ENCODE assay signal across 8 cellular contexts in genomic region chr7:29564455-29565185, GRCh38. TPM values are rescaled to one million over a fixed set of nuclear protein-coding genes. Genes with fewer than 3 reads are reported as not detected.
DNase-seq lines count a peak whose midpoint lies in the region; ATAC-seq and TF ChIP-seq lines count a peak whose summit lies in the region.

No MANE protein-coding gene starts in this region.

- no peaks in the 10 kb centered on the region for H3K36me3 ChIP-seq in uterus

- H3K27me3 Mint-ChIP-seq in T-helper 17 cell, result peaks cover 83% of the 10 kb centered on the region

- H3K4me1 Mint-ChIP-seq in T-helper 17 cell, result peaks cover 7% of the 10 kb centered on the region

- H3K27ac ChIP-seq in uterus, result peak overlapping the region; percentile 32 to 42

- no peak for TF ChIP-seq CTCF in uterus (IDR thresholded peaks at IDR 0.05)

- peak overlapping the region; percentile 51 to 54 for H3K4me3 ChIP-seq in uterus

- H3K4me3 Mint-ChIP-seq in T-helper 17 cell, result peak overlapping the region; percentile 73

- DNase-seq in AG08396 (ENCODE audit: low spot score) (peak; percentile 59), H4 (ENCODE audit: low spot score) (peak; percentile 78), T-helper 17 cell (no peak), mucosa of gallbladder (ENCODE audit: low spot score) (peak; percentile 65), uterus (peak; percentile 28 to 61), NCI-H187 treated with DMSO at 0.1 percent for 48 hours (lab: John Stamatoyannopoulos, UW) (no peak)

- peaks cover 2% of the 10 kb centered on the region for H3K36me3 Mint-ChIP-seq in T-helper 17 cell (ENCODE audit: low read depth)

- intact Hi-C loops in uterus (cut with DNase I; ENCODE audit: low total_unique reads), result no loop called here

- no peaks in the 10 kb centered on the region for H3K27me3 ChIP-seq in uterus

- TF ChIP-seq POLR2A in uterus (IDR thresholded peaks at IDR 0.05), result peak in 1 of 2 donors; percentile 9

- no peak overlapping the region for H3K27ac Mint-ChIP-seq in T-helper 17 cell

- ATAC-seq in T-helper 17 cell (no peak), esophagus mucosa (peak; percentile 78), GM19452 (IDR thresholded peaks at IDR 0.05; ENCODE audit: unreplicated experiment) (no peak)

- peaks cover 0 to 3% of the 10 kb centered on the region in 2 donors for H3K4me1 ChIP-seq in uterus

- no peaks in the 10 kb centered on the region for H3K9me3 ChIP-seq in T-helper 17 cell (ENCODE audit: control insufficient read depth, low read length, poor library complexity, severe bottlenecking)
- no peaks in the 10 kb centered on the region for H3K9me3 ChIP-seq in uterus

RNA-seq across cellular contexts. Expression of gene PRR15, which starts 1.0 kb away (rescaled TPM):
- total RNA-seq in H4 (2014; rRNA removed; shearing (Covaris generic)), result 0.58 and 1.2 TPM in 2 replicates
- not detected for total RNA-seq in T-helper 17 cell
- 0.92 TPM for total RNA-seq in esophagus mucosa
- 46.1 TPM for total RNA-seq in mucosa of gallbladder
- 1 to 10 TPM in 2 of 4 donors, not detected in 2; 1.8 to 2.3 TPM for total RNA-seq in uterus

Comparison
In these comparisons a context has a peak if more than half of its experiments do, and no peak if none do; other contexts are left out.
1. DNase-seq: peak in AG08396 (single experiment), H4 (single experiment), mucosa of gallbladder (single experiment) and uterus (2 of 2); none in T-helper 17 cell (0 of 3) and NCI-H187 treated with DMSO at 0.1 percent for 48 hours (single experiment).
2. RNA of gene PRR15, which starts 1.0 kb away (total RNA-seq): 46.1 TPM in mucosa of gallbladder (single experiment); 1.8 to 2.3 TPM in uterus, 0.58 to 1.2 TPM in H4, 0.92 TPM in esophagus mucosa (single experiment) and not detected in T-helper 17 cell; every median in the first group is over 10 times any median in the second.